In genomic region chr11:128052912-128053641, GRCh38 we compare ENCODE assay signal across 8 cellular contexts.
DNase-seq lines count a peak whose midpoint lies in the region; TF ChIP-seq lines count a peak whose summit lies in the region.

No MANE protein-coding gene starts in this region.

- peaks cover 11% of the 10 kb centered on the region for H3K9me3 Mint-ChIP-seq in activated naive CD8-positive, alpha-beta T cell treated with anti-CD3 and anti-CD28 coated beads for 36 hours
- no peaks in the 10 kb centered on the region for H3K9me3 Mint-ChIP-seq in nephron progenitor cell
- H3K9me3 Mint-ChIP-seq in endodermal cell, result no peaks in the 10 kb centered on the region

- TF ChIP-seq CTCF in nephron progenitor cell (IDR thresholded peaks at IDR 0.05) (no peak), endodermal cell (conservative IDR thresholded peaks at IDR 0.05) (no peak)

- H3K9me3 ChIP-seq in endodermal cell (ENCODE audit: control insufficient read depth, low read length), result no peaks in the 10 kb centered on the region

- no peak overlapping the region for H3K27ac ChIP-seq in endodermal cell (ENCODE audit: low read depth, low read length)

- H3K4me3 ChIP-seq in endodermal cell (ENCODE audit: low read length), result no peak overlapping the region

- H3K36me3 ChIP-seq in endodermal cell (ENCODE audit: control insufficient read depth, insufficient read depth, low read length), result no peaks in the 10 kb centered on the region

- H3K27ac Mint-ChIP-seq in activated naive CD8-positive, alpha-beta T cell treated with anti-CD3 and anti-CD28 coated beads for 36 hours, result peak overlapping the region; percentile 96
- H3K27ac Mint-ChIP-seq in nephron progenitor cell, result peak overlapping the region; percentile 72
- H3K27ac Mint-ChIP-seq in endodermal cell, result no peak overlapping the region

- H3K4me1 Mint-ChIP-seq in activated naive CD8-positive, alpha-beta T cell treated with anti-CD3 and anti-CD28 coated beads for 36 hours, result peaks cover 77% of the 10 kb centered on the region
- H3K4me1 Mint-ChIP-seq in nephron progenitor cell (peaks cover 61% of the 10 kb centered on the region), endodermal cell (no peaks in the 10 kb centered on the region)

- H3K4me3 Mint-ChIP-seq in activated naive CD8-positive, alpha-beta T cell treated with anti-CD3 and anti-CD28 coated beads for 36 hours, result peak overlapping the region; percentile 72
- H3K4me3 Mint-ChIP-seq in nephron progenitor cell (no peak overlapping the region), endodermal cell (no peak overlapping the region)

- H3K36me3 Mint-ChIP-seq in activated naive CD8-positive, alpha-beta T cell treated with anti-CD3 and anti-CD28 coated beads for 36 hours, result peaks cover 25% of the 10 kb centered on the region
- H3K36me3 Mint-ChIP-seq in nephron progenitor cell (ENCODE audit: low read depth) (no peaks in the 10 kb centered on the region), endodermal cell (ENCODE audit: low read depth) (no peaks in the 10 kb centered on the region)

- WGBS in endodermal cell (ENCODE audit: insufficient coverage in 1 of 2, insufficient read length in 1 of 2), 2 experiments, result 100% methylated on average over 2 of the region's 2 CpGs; no CpG with 5 or more reads in 1 of the 2 experiments

- DNase-seq in GM04504 (ENCODE audit: low read depth), result peak; percentile 56
- DNase-seq in HS-5 (ENCODE audit: low read depth), result peak; percentile 88
- no peak for DNase-seq in activated naive CD8-positive, alpha-beta T cell treated with anti-CD3 and anti-CD28 coated beads for 36 hours
- DNase-seq in nephron progenitor cell, result no peak
- no peak for DNase-seq in DMS 273 (lab: John Stamatoyannopoulos, UW; ENCODE audit: unreplicated experiment)
- no peak for DNase-seq in stimulated activated naive CD4-positive, alpha-beta T cell treated with Interleukin-2 at 50 U/mL for 16 hours (lab: John Stamatoyannopoulos, UW)
- no peak for DNase-seq in LoVo (ENCODE audit: low spot score)
- no peak for DNase-seq in endodermal cell

- H3K27me3 Mint-ChIP-seq in activated naive CD8-positive, alpha-beta T cell treated with anti-CD3 and anti-CD28 coated beads for 36 hours, result no peaks in the 10 kb centered on the region
- peaks cover 17% of the 10 kb centered on the region for H3K27me3 Mint-ChIP-seq in nephron progenitor cell (ENCODE audit: low read depth, poor library complexity)
- H3K27me3 Mint-ChIP-seq in endodermal cell (ENCODE audit: insufficient read depth), result no peaks in the 10 kb centered on the region

- H3K27me3 ChIP-seq in endodermal cell (ENCODE audit: control insufficient read depth, insufficient read depth, low read length, poor library complexity, severe bottlenecking), result no peaks in the 10 kb centered on the region

- no peak overlapping the region for H3K9ac ChIP-seq in endodermal cell (ENCODE audit: extremely low read depth, low read length, poor library complexity, severe bottlenecking)

- no peaks in the 10 kb centered on the region for H3K4me1 ChIP-seq in endodermal cell (ENCODE audit: control insufficient read depth, insufficient read depth, low read length)

Comparison
In these comparisons a context has a peak if more than half of its experiments do, and no peak if none do; other contexts are left out.
1. DNase-seq: peak in GM04504 (single experiment) and HS-5 (single experiment); none in activated naive CD8-positive, alpha-beta T cell treated with anti-CD3 and anti-CD28 coated beads for 36 hours (single experiment), nephron progenitor cell (single experiment), DMS 273 (single experiment), stimulated activated naive CD4-positive, alpha-beta T cell treated with Interleukin-2 at 50 U/mL for 16 hours (single experiment), LoVo (single experiment) and endodermal cell (single experiment).